10 cellular contexts compared by ENCODE assay signal in genomic region chr1:226252841-226253240, GRCh38. TPM values are rescaled to one million over a fixed set of nuclear protein-coding genes. Genes with fewer than 3 reads are reported as not detected.
"Had no signal": no experiment of that assay in that cellular context is flagged by ENCODE, and none has a peak within 500 bp of the region (broad histone marks: within the 10 kb centered on the region; RNA-seq: fewer than 3 reads in every experiment).

No MANE protein-coding gene starts in this region.

RNA-seq across cellular contexts. Expression of gene MIXL1, which starts 29.4 kb away (rescaled TPM):
- total RNA-seq: activated CD4-positive, alpha-beta memory T cell treated with anti-CD3 and anti-CD28 coated beads for 36 hours; activated CD4-positive, alpha-beta memory T cell treated with anti-CD3 and anti-CD28 coated beads, Interleukin-2, amount 10 ng/mL, durations not matched to agents 7 days and 5 days; activated CD4-positive, alpha-beta T cell treated with anti-CD3 and anti-CD28 coated beads for 36 hours; activated CD4-positive, alpha-beta T cell treated with anti-CD3 and anti-CD28 coated beads, Interleukin-2, amount 10 ng/mL, durations not matched to agents 24 days and 14 days; activated CD4-positive, alpha-beta T cell treated with anti-CD3 and anti-CD28 coated beads, Interleukin-2, amount 10 ng/mL, durations not matched to agents 7 days and 5 days; activated CD8-positive, alpha-beta memory T cell treated with anti-CD3 and anti-CD28 coated beads, Interleukin-2, amount 10 ng/mL, durations not matched to agents 7 days and 5 days; activated CD8-positive, alpha-beta T cell treated with anti-CD3 and anti-CD28 coated beads, Interleukin-2, amount 10 ng/mL, durations not matched to agents 7 days and 5 days; T-helper 1 cell treated with Interleukin-12 subunit alpha and Interleukin-12 subunit beta and Interleukin-4 antibody, amounts not matched to agents 30 ng/mL and 1 ng/mL, for 36 hours; T-helper 17 cell; T-helper 2 cell treated with Interferon-gamma antibody and Interleukin-4, amounts not matched to agents 100 ng/mL and 5 ng/mL, for 36 hours had no signal
